ENCODE assay signal across 18 cellular contexts in genomic region chr19:35254341-35255297, GRCh38. TPM values are rescaled to one million over a fixed set of nuclear protein-coding genes. Genes with fewer than 3 reads are reported as not detected.
DNase-seq lines count a peak whose midpoint lies in the region; ATAC-seq, FAIRE-seq and TF ChIP-seq lines count a peak whose summit lies in the region.
"Had no signal": no experiment of that assay in that cellular context is flagged by ENCODE, and none has a peak within 500 bp of the region (broad histone marks: within the 10 kb centered on the region; RNA-seq: fewer than 3 reads in every experiment).

No MANE protein-coding gene starts in this region.

- peaks cover 0 to 7% (median 6%) of the 10 kb centered on the region in 4 donors for H3K4me1 ChIP-seq in esophagus muscularis mucosa

- H3K27ac Mint-ChIP-seq in Calu3 (ENCODE audit: unreplicated experiment) (peak overlapping the region; percentile 43), osteocyte (ENCODE audit: unreplicated experiment) (no peak overlapping the region)

- intact Hi-C loops in Calu3 (cut with micrococcal nuclease; ENCODE audit: unreplicated experiment) (no loop called here), esophagus muscularis mucosa (cut with DNase I) (no loop called here)

- FAIRE-seq in GM19239 (lab: Jason Lieb, UNC), result no peak
- FAIRE-seq: G401.6, GM12892 had no signal

- H3K9me3 ChIP-seq in esophagus muscularis mucosa, result no peaks in the 10 kb centered on the region

- CTCF ChIA-PET in Calu3 (lab: Charles Lee), result interaction anchor here (1.0 kb wide), 1 partner anchor 55 kb away, joined by 3 read pairs; no protein-coding TSS in a partner anchor

- TF ChIP-seq POLR2A in esophagus muscularis mucosa (IDR thresholded peaks at IDR 0.05; ENCODE audit: low read depth), result no peak

- H3K4me3 Mint-ChIP-seq in Calu3 (ENCODE audit: low read depth, unreplicated experiment), result no peak overlapping the region
- no peak overlapping the region for H3K4me3 Mint-ChIP-seq in osteocyte (ENCODE audit: unreplicated experiment)

- no TSS peak for BruUV-seq in Calu3 (replicated peaks; lab: Mats Ljungman, UMichigan)

- TF ChIP-seq CTCF in Calu3 (IDR thresholded peaks at IDR 0.05; ENCODE audit: unreplicated experiment) (no peak), esophagus muscularis mucosa (IDR thresholded peaks at IDR 0.05) (no peak), osteocyte (IDR thresholded peaks at IDR 0.05) (no peak)

- no peaks in the 10 kb centered on the region for H3K9me3 Mint-ChIP-seq in Calu3 (ENCODE audit: low read depth, unreplicated experiment)
- no peaks in the 10 kb centered on the region for H3K9me3 Mint-ChIP-seq in osteocyte (ENCODE audit: unreplicated experiment)
- H3K9me3 Mint-ChIP-seq: naive B cell had no signal

- H3K4me3 ChIP-seq in esophagus muscularis mucosa, result no peak overlapping the region
- H3K4me3 ChIP-seq: cardiac muscle cell had no signal

- H3K27ac ChIP-seq in esophagus muscularis mucosa (replicated peaks in 1 of 4), result peak overlapping the region in 2 of 4 donors; percentile 25 to 48
- H3K27ac ChIP-seq: cardiac muscle cell had no signal

- ATAC-seq in GM19463 (IDR thresholded peaks at IDR 0.05; ENCODE audit: unreplicated experiment), result no peak
- ATAC-seq in HG02870 (IDR thresholded peaks at IDR 0.05; ENCODE audit: unreplicated experiment), result no peak

- no peaks in the 10 kb centered on the region for H3K27me3 Mint-ChIP-seq in Calu3 (ENCODE audit: unreplicated experiment)
- peaks cover 21% of the 10 kb centered on the region for H3K27me3 Mint-ChIP-seq in osteocyte (ENCODE audit: unreplicated experiment)
- H3K27me3 Mint-ChIP-seq: naive B cell had no signal

- H3K4me1 Mint-ChIP-seq in Calu3 (ENCODE audit: low read depth, unreplicated experiment) (peaks cover 47% of the 10 kb centered on the region), osteocyte (ENCODE audit: unreplicated experiment) (no peaks in the 10 kb centered on the region)

- peaks cover 0 to 68% (median under 1%) of the 10 kb centered on the region in 4 donors for H3K27me3 ChIP-seq in esophagus muscularis mucosa
- H3K27me3 ChIP-seq: cardiac muscle cell had no signal

- H3K36me3 Mint-ChIP-seq in Calu3 (ENCODE audit: insufficient read depth, unreplicated experiment) (peaks cover 97% of the 10 kb centered on the region), osteocyte (ENCODE audit: unreplicated experiment) (no peaks in the 10 kb centered on the region)

- no peak for TF ChIP-seq EP300 in esophagus muscularis mucosa (IDR thresholded peaks at IDR 0.05)

- no peaks in the 10 kb centered on the region for H3K36me3 ChIP-seq in esophagus muscularis mucosa

- DNase-seq in AG20443 (ENCODE audit: low spot score), result peak; percentile 2
- DNase-seq in Calu3, result no peak
- DNase-seq in esophagus muscularis mucosa (ENCODE audit: extremely low spot score), result peak; percentile 75
- DNase-seq in osteocyte (ENCODE audit: extremely low spot score, unreplicated experiment), result peak; percentile 77
- no peak for DNase-seq in GM19239 (ENCODE audit: insufficient read length, low spot score)
- DNase-seq: effector CD4-positive, alpha-beta T cell; naive B cell; NCI-H1417 treated with DMSO at 0.1 percent for 48 hours; NCI-H2171 treated with DMSO at 0.1 percent for 48 hours had no signal

- 90% methylated on average over 17 of the region's 17 CpGs for WGBS in esophagus muscularis mucosa

RNA-seq across cellular contexts. Expression of gene LSR, which starts 5.8 kb away (rescaled TPM):
- total RNA-seq in Calu3 (2022), result 494 and 609 TPM in 2 replicates
- total RNA-seq in esophagus muscularis mucosa, result 10 to 100 TPM in 2 of 4 donors, 1 to 10 TPM in 2; 5.1 to 19.2 (median 10.8) TPM
- 0.29 and 0.83 TPM in 2 replicates for total RNA-seq in osteocyte

RNA-seq across cellular contexts. Expression of gene USF2, which starts 14.1 kb away (rescaled TPM):
- total RNA-seq in Calu3 (2022) (114 and 127 TPM in 2 replicates), esophagus muscularis mucosa (100 to 1,000 TPM; 111 to 122 (median 116) TPM), osteocyte (112 and 115 TPM in 2 replicates)

RNA-seq across cellular contexts. Expression of gene FAM187B, which starts 26.1 kb away (rescaled TPM):
- total RNA-seq in Calu3 (2022), result not detected in 2 replicates
- total RNA-seq in esophagus muscularis mucosa, result not detected
- not detected in 2 replicates for total RNA-seq in osteocyte
- total RNA-seq: activated CD8-positive, alpha-beta memory T cell treated with anti-CD3 and anti-CD28 coated beads for 36 hours; cardiac muscle cell; lung microvascular endothelial cell; renal cortical epithelial cell; temporal lobe had no signal

RNA-seq across cellular contexts. Expression of gene HAMP, which starts 27.7 kb away (rescaled TPM):
- total RNA-seq in Calu3 (2022) (0.45 TPM in 1 of 2 replicates, not detected in the other), esophagus muscularis mucosa (not detected), osteocyte (0.68 TPM in 1 of 2 replicates, not detected in the other)
- total RNA-seq: temporal lobe had no signal

RNA-seq across cellular contexts. Expression of gene MAG, which starts 37.3 kb away (rescaled TPM):
- total RNA-seq in Calu3 (2022), result not detected in 2 replicates
- total RNA-seq in esophagus muscularis mucosa, result 1 to 10 TPM in 2 of 4 donors, under 1 TPM in 1, not detected in 1; 0.65 to 2.4 (median 1.2) TPM
- total RNA-seq in osteocyte, result not detected in 2 replicates
- total RNA-seq: activated CD8-positive, alpha-beta memory T cell treated with anti-CD3 and anti-CD28 coated beads for 36 hours; lung microvascular endothelial cell; renal cortical epithelial cell had no signal

Comparison
In these comparisons a context has a peak if more than half of its experiments do, and no peak if none do; other contexts are left out.
1. DNase-seq: peak in AG20443 (single experiment), esophagus muscularis mucosa (single experiment) and osteocyte (single experiment); none in Calu3 (single experiment) and GM19239 (single experiment).
2. RNA of gene LSR, which starts 5.8 kb away (total RNA-seq): 494 to 609 TPM in Calu3; 5.1 to 19.2 TPM in esophagus muscularis mucosa and 0.29 to 0.83 TPM in osteocyte; every median in the first group is over 10 times any median in the second.